ENCODE assay signal across 1 cellular context in genomic region chr7:129094501-129094900, GRCh38.
TF ChIP-seq lines count a peak whose summit lies in the region.

No MANE protein-coding gene starts in this region.

TF ChIP-seq in K562, 482 proteins besides CTCF, POLR2A, EP300 and RAD21:
- TF ChIP-seq ZNF121 (CRISPR knock-in tag; conservative IDR thresholded peaks at IDR 0.05) (peak; percentile 62), PRMT5 (CRISPR knock-in tag; IDR thresholded peaks at IDR 0.05) (no peak), TSHZ1 (CRISPR knock-in tag; IDR thresholded peaks at IDR 0.05) (no peak), ZBTB8A (IDR thresholded peaks at IDR 0.05; ENCODE audit: partially characterized antibody) (no peak), PHF20 (IDR thresholded peaks at IDR 0.05; ENCODE audit: partially characterized antibody) (no peak), TEAD1 (CRISPR knock-in tag; IDR thresholded peaks at IDR 0.05) (no peak)
